In genomic region chr5:43839218-43839617, GRCh38 we compare ENCODE assay signal across 21 cellular contexts.
DNase-seq lines count a peak whose midpoint lies in the region; ATAC-seq, FAIRE-seq and TF ChIP-seq lines count a peak whose summit lies in the region.
"Had no signal": no experiment of that assay in that cellular context is flagged by ENCODE, and none has a peak within 500 bp of the region (broad histone marks: within the 10 kb centered on the region; RNA-seq: fewer than 3 reads in every experiment).

No MANE protein-coding gene starts in this region.

- CTCF ChIA-PET in AG04450 (lab: Charles Lee) = interaction anchor here (1.4 to 1.5 kb wide), 2 partner anchors 109 to 493 kb away, joined by 4 to 6 read pairs; no protein-coding TSS in a partner anchor

- peaks cover 7% of the 10 kb centered on the region for H3K4me1 ChIP-seq in foreskin keratinocyte
- no peaks in the 10 kb centered on the region for H3K4me1 ChIP-seq in small intestine (ENCODE audit: control insufficient read depth in 2 of 2, insufficient read depth in 1 of 2, low read depth in 1 of 2, low read length in 1 of 2)
- H3K4me1 ChIP-seq: lower lobe of right lung had no signal

- POLR2A ChIA-PET in AG04450 (lab: Yijun Ruan, JAX) = interaction anchor here (1.2 kb wide), 1 partner anchor 158 kb away, joined by 7 read pairs; no protein-coding TSS in a partner anchor

- no peak overlapping the region for H3K4me3 ChIP-seq in AG04450 (ENCODE audit: low read depth, low read length)
- no peak overlapping the region for H3K4me3 ChIP-seq in small intestine (ENCODE audit: low read depth in 1 of 2, low read length in 2 of 2)
- H3K4me3 ChIP-seq: lower lobe of right lung, tibial artery had no signal

- FAIRE-seq in small intestine (lab: Jason Lieb, UNC) = no peak
- FAIRE-seq: colon had no signal

- H3K27ac ChIP-seq in AG04450 (ENCODE audit: low read depth, low read length) = no peak overlapping the region
- no peak overlapping the region for H3K27ac ChIP-seq in foreskin keratinocyte
- H3K27ac ChIP-seq in small intestine (ENCODE audit: low read depth in 1 of 2, low read length in 1 of 2) = no peak overlapping the region
- H3K27ac ChIP-seq: lower lobe of right lung, tibial artery had no signal

- ATAC-seq in foreskin keratinocyte (peak; percentile 35), GM18520 (IDR thresholded peaks at IDR 0.05; ENCODE audit: unreplicated experiment) (no peak)
- ATAC-seq: lower lobe of right lung, natural killer cell had no signal

- no peaks in the 10 kb centered on the region for H3K36me3 ChIP-seq in small intestine (ENCODE audit: control insufficient read depth in 2 of 2, insufficient read depth in 2 of 2, low read length in 2 of 2)
- H3K36me3 ChIP-seq: lower lobe of right lung, tibial artery had no signal

- H3K27me3 ChIP-seq in AG04450 (ENCODE audit: control insufficient read depth, insufficient read depth, low read length) (no peaks in the 10 kb centered on the region), foreskin keratinocyte (no peaks in the 10 kb centered on the region), small intestine (ENCODE audit: control insufficient read depth in 2 of 2, insufficient read depth in 2 of 2, low read length in 2 of 2) (no peaks in the 10 kb centered on the region)
- H3K27me3 ChIP-seq: tibial artery had no signal

- H3K9me3 ChIP-seq in AG04450 (ENCODE audit: control insufficient read depth, insufficient read depth, low read length) (no peaks in the 10 kb centered on the region), small intestine (ENCODE audit: control insufficient read depth, low read depth) (no peaks in the 10 kb centered on the region)
- H3K9me3 ChIP-seq: lower lobe of right lung, tibial artery had no signal

- peak; percentile 78 for DNase-seq in AG04450 (ENCODE audit: low read depth, low spot score)
- DNase-seq in HS-27A (ENCODE audit: low read depth) = peak; percentile 91
- peak; percentile 38 for DNase-seq in brain pericyte (ENCODE audit: low read depth, low spot score)
- DNase-seq in foreskin keratinocyte = peak; percentile 50 to 82
- DNase-seq in activated naive CD4-positive, alpha-beta T cell treated with anti-CD3 and anti-CD28 coated beads, Interleukin-2, amount 50 U/mL, for 16 hours = no peak
- DNase-seq in small intestine = no peak
- DNase-seq in activated CD4-positive, alpha-beta T cell treated with anti-CD3 and anti-CD28 coated beads for 48 hours = no peak
- DNase-seq: activated CD4-positive, alpha-beta T cell treated with anti-CD3 and anti-CD28 coated beads, Interleukin-2, amount 10 ng/mL, durations not matched to agents 24 days and 14 days; activated naive CD8-positive, alpha-beta T cell treated with anti-CD3 and anti-CD28 coated beads, Interleukin-2, amount 10 ng/mL, durations not matched to agents 7 days and 5 days; activated T-cell treated with anti-CD3 and anti-CD28 coated beads, Interleukin-2, amount 50 U/mL, for 1 hour; AML-193; erythroblast; GOT3; lower lobe of right lung; natural killer cell; NCI-H1092; Right ventricle myocardium superior; stimulated activated CD4-positive, alpha-beta T cell treated with anti-CD3 and anti-CD28 coated beads, Interleukin-1b, Interleukin-23, amount 100 ng/mL, for 48 hours; tibial artery had no signal

- no peak for TF ChIP-seq CTCF in AG04450 (IDR thresholded peaks at IDR 0.05; ENCODE audit: low read depth, low read length)
- TF ChIP-seq CTCF in foreskin keratinocyte (conservative IDR thresholded peaks at IDR 0.05) = no peak

Comparison
In these comparisons a context has a peak if more than half of its experiments do, and no peak if none do; other contexts are left out.
1. DNase-seq: peak in AG04450 (single experiment), HS-27A (single experiment), brain pericyte (single experiment) and foreskin keratinocyte (2 of 2); none in activated naive CD4-positive, alpha-beta T cell treated with anti-CD3 and anti-CD28 coated beads, Interleukin-2, amount 50 U/mL, for 16 hours (single experiment), small intestine (single experiment) and activated CD4-positive, alpha-beta T cell treated with anti-CD3 and anti-CD28 coated beads for 48 hours (single experiment).